Comparison of ENCODE assay signal across 1 cellular context in the genomic region with DNA sequence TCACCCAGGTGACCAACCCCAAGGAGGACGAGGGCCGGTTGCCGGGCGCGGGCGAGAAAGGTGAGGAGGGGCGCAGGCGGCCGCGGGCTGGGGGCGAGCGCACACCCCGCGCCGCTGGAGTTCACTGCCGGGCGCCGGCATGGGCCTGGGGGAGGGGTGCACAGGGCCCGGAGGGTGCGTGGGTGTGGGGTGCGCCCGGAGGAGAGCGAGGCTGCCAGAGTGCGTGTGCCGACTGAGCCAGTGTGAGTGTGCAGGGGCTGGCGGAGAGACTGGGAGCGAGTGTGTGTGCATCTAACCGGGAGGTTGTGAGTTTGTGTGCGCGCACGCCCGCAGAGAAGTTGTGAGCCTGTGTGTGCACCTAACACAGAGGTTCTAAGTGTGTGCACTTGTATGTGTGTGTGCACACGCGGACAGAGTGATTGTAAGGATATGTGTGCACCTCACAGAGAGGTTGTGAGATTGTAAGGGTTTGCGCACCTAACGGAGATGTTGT.
TF ChIP-seq lines count a peak whose summit lies in the region.

No MANE protein-coding gene starts in this region.

TF ChIP-seq in HepG2, 621 proteins besides CTCF, POLR2A, EP300 and RAD21 (continued from another document and continues in another):
- TF ChIP-seq, protein P1, sequence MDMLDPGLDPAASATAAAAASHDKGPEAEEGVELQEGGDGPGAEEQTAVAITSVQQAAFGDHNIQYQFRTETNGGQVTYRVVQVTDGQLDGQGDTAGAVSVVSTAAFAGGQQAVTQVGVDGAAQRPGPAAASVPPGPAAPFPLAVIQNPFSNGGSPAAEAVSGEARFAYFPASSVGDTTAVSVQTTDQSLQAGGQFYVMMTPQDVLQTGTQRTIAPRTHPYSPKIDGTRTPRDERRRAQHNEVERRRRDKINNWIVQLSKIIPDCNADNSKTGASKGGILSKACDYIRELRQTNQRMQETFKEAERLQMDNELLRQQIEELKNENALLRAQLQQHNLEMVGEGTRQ (IDR thresholded peaks at IDR 0.05; ENCODE audit: low read depth, low read length): no peak
- TF ChIP-seq, protein P1 (CRISPR knock-in tag; IDR thresholded peaks at IDR 0.05; ENCODE audit: borderline replicate concordance): no peak
- TF ChIP-seq CREM (IDR thresholded peaks at IDR 0.05) (no peak), CREM (CRISPR knock-in tag; IDR thresholded peaks at IDR 0.05) (no peak), KDM5A (IDR thresholded peaks at IDR 0.05; ENCODE audit: borderline replicate concordance, low read length) (no peak; the same call in 1 of the 2 replicates), NCOA2 (CRISPR knock-in tag; IDR thresholded peaks at IDR 0.05) (no peak), PRPF4 (IDR thresholded peaks at IDR 0.05; ENCODE audit: low read depth, low read length, poor library complexity, severe bottlenecking) (no peak), RBAK (CRISPR knock-in tag; IDR thresholded peaks at IDR 0.05) (no peak), POLR2G (IDR thresholded peaks at IDR 0.05; ENCODE audit: low read depth, low read length) (no peak; the same call in 1 of the 2 replicates), JUN (CRISPR knock-in tag; IDR thresholded peaks at IDR 0.05) (no peak), KAT8 (CRISPR knock-in tag; IDR thresholded peaks at IDR 0.05) (no peak), HNRNPLL (IDR thresholded peaks at IDR 0.05; ENCODE audit: low read depth, low read length, poor library complexity, severe bottlenecking) (peak; percentile 56), MEIS1 (CRISPR knock-in tag; IDR thresholded peaks at IDR 0.05; ENCODE audit: borderline replicate concordance) (no peak), ZFX (CRISPR knock-in tag; IDR thresholded peaks at IDR 0.05; ENCODE audit: low read depth) (peak; percentile 42), ZNF33B (CRISPR knock-in tag; IDR thresholded peaks at IDR 0.05) (no peak), ZNF660 (CRISPR knock-in tag; IDR thresholded peaks at IDR 0.05; ENCODE audit: borderline replicate concordance, low read depth) (no peak), ZNF160 (CRISPR knock-in tag; IDR thresholded peaks at IDR 0.05) (no peak), ZNF431 (CRISPR knock-in tag; IDR thresholded peaks at IDR 0.05; ENCODE audit: borderline replicate concordance, low read depth) (no peak), ZFP62 (CRISPR knock-in tag; IDR thresholded peaks at IDR 0.05) (no peak), BORCS8-MEF2B (CRISPR knock-in tag; IDR thresholded peaks at IDR 0.05) (0 out of 2 replicates have a peak, but pooled peaks have one; percentile 49), ZNF230 (CRISPR knock-in tag; IDR thresholded peaks at IDR 0.05) (no peak), HNF4G (IDR thresholded peaks at IDR 0.05; ENCODE audit: borderline replicate concordance, low read depth, low read length) (no peak), HNF4G (CRISPR knock-in tag; IDR thresholded peaks at IDR 0.05; ENCODE audit: borderline replicate concordance, low read depth) (no peak), TSC22D2 (CRISPR knock-in tag; IDR thresholded peaks at IDR 0.05; ENCODE audit: borderline replicate concordance) (no peak), FOXK1 (CRISPR knock-in tag; IDR thresholded peaks at IDR 0.05; ENCODE audit: borderline replicate concordance, low read depth) (no peak), PHF5A (CRISPR knock-in tag; IDR thresholded peaks at IDR 0.05; ENCODE audit: low read depth, unreplicated experiment) (no peak), ZNF766 (CRISPR knock-in tag; IDR thresholded peaks at IDR 0.05; ENCODE audit: borderline replicate concordance) (no peak), SMARCC2 (IDR thresholded peaks at IDR 0.05) (no peak), ZNF44 (CRISPR knock-in tag; IDR thresholded peaks at IDR 0.05) (no peak; the same call in 1 of the 2 replicates)
- TF ChIP-seq, protein P2, sequence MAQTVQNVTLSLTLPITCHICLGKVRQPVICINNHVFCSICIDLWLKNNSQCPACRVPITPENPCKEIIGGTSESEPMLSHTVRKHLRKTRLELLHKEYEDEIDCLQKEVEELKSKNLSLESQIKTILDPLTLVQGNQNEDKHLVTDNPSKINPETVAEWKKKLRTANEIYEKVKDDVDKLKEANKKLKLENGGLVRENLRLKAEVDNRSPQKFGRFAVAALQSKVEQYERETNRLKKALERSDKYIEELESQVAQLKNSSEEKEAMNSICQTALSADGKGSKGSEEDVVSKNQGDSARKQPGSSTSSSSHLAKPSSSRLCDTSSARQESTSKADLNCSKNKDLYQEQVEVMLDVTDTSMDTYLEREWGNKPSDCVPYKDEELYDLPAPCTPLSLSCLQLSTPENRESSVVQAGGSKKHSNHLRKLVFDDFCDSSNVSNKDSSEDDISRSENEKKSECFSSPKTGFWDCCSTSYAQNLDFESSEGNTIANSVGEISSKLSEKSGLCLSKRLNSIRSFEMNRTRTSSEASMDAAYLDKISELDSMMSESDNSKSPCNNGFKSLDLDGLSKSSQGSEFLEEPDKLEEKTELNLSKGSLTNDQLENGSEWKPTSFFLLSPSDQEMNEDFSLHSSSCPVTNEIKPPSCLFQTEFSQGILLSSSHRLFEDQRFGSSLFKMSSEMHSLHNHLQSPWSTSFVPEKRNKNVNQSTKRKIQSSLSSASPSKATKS (CRISPR knock-in tag; IDR thresholded peaks at IDR 0.05): no peak
- TF ChIP-seq, protein P3, sequence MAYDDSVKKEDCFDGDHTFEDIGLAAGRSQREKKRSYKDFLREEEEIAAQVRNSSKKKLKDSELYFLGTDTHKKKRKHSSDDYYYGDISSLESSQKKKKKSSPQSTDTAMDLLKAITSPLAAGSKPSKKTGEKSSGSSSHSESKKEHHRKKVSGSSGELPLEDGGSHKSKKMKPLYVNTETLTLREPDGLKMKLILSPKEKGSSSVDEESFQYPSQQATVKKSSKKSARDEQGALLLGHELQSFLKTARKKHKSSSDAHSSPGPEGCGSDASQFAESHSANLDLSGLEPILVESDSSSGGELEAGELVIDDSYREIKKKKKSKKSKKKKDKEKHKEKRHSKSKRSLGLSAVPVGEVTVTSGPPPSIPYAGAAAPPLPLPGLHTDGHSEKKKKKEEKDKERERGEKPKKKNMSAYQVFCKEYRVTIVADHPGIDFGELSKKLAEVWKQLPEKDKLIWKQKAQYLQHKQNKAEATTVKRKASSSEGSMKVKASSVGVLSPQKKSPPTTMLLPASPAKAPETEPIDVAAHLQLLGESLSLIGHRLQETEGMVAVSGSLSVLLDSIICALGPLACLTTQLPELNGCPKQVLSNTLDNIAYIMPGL (CRISPR knock-in tag; IDR thresholded peaks at IDR 0.05; ENCODE audit: borderline replicate concordance in 1 of 2, low read depth in 1 of 2): peak; percentile 12 to 14; a peak in 2 of 4 replicates
- TF ChIP-seq, protein P4, sequence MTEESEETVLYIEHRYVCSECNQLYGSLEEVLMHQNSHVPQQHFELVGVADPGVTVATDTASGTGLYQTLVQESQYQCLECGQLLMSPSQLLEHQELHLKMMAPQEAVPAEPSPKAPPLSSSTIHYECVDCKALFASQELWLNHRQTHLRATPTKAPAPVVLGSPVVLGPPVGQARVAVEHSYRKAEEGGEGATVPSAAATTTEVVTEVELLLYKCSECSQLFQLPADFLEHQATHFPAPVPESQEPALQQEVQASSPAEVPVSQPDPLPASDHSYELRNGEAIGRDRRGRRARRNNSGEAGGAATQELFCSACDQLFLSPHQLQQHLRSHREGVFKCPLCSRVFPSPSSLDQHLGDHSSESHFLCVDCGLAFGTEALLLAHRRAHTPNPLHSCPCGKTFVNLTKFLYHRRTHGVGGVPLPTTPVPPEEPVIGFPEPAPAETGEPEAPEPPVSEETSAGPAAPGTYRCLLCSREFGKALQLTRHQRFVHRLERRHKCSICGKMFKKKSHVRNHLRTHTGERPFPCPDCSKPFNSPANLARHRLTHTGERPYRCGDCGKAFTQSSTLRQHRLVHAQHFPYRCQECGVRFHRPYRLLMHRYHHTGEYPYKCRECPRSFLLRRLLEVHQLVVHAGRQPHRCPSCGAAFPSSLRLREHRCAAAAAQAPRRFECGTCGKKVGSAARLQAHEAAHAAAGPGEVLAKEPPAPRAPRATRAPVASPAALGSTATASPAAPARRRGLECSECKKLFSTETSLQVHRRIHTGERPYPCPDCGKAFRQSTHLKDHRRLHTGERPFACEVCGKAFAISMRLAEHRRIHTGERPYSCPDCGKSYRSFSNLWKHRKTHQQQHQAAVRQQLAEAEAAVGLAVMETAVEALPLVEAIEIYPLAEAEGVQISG (CRISPR knock-in tag; IDR thresholded peaks at IDR 0.05): 0 out of 2 replicates have a peak, but pooled peaks have one; percentile 26
- TF ChIP-seq, protein P5, sequence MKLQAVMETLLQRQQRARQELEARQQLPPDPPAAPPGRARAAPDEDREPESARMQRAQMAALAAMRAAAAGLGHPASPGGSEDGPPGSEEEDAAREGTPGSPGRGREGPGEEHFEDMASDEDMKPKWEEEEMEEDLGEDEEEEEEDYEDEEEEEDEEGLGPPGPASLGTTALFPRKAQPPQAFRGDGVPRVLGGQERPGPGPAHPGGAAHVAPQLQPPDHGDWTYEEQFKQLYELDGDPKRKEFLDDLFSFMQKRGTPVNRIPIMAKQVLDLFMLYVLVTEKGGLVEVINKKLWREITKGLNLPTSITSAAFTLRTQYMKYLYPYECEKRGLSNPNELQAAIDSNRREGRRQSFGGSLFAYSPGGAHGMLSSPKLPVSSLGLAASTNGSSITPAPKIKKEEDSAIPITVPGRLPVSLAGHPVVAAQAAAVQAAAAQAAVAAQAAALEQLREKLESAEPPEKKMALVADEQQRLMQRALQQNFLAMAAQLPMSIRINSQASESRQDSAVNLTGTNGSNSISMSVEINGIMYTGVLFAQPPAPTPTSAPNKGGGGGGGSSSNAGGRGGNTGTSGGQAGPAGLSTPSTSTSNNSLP (IDR thresholded peaks at IDR 0.05; ENCODE audit: low read depth, low read length): no peak
- TF ChIP-seq, protein P6, sequence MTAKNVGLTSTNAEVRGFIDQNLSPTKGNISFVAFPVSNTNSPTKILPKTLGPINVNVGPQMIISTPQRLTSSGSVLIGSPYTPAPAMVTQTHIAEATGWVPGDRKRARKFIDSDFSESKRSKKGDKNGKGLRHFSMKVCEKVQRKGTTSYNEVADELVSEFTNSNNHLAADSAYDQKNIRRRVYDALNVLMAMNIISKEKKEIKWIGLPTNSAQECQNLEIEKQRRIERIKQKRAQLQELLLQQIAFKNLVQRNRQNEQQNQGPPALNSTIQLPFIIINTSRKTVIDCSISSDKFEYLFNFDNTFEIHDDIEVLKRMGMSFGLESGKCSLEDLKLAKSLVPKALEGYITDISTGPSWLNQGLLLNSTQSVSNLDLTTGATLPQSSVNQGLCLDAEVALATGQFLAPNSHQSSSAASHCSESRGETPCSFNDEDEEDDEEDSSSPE (CRISPR knock-in tag; IDR thresholded peaks at IDR 0.05): no peak
- TF ChIP-seq, protein P7, sequence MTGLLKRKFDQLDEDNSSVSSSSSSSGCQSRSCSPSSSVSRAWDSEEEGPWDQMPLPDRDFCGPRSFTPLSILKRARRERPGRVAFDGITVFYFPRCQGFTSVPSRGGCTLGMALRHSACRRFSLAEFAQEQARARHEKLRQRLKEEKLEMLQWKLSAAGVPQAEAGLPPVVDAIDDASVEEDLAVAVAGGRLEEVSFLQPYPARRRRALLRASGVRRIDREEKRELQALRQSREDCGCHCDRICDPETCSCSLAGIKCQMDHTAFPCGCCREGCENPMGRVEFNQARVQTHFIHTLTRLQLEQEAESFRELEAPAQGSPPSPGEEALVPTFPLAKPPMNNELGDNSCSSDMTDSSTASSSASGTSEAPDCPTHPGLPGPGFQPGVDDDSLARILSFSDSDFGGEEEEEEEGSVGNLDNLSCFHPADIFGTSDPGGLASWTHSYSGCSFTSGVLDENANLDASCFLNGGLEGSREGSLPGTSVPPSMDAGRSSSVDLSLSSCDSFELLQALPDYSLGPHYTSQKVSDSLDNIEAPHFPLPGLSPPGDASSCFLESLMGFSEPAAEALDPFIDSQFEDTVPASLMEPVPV (CRISPR knock-in tag; IDR thresholded peaks at IDR 0.05): no peak
- TF ChIP-seq, protein P8, sequence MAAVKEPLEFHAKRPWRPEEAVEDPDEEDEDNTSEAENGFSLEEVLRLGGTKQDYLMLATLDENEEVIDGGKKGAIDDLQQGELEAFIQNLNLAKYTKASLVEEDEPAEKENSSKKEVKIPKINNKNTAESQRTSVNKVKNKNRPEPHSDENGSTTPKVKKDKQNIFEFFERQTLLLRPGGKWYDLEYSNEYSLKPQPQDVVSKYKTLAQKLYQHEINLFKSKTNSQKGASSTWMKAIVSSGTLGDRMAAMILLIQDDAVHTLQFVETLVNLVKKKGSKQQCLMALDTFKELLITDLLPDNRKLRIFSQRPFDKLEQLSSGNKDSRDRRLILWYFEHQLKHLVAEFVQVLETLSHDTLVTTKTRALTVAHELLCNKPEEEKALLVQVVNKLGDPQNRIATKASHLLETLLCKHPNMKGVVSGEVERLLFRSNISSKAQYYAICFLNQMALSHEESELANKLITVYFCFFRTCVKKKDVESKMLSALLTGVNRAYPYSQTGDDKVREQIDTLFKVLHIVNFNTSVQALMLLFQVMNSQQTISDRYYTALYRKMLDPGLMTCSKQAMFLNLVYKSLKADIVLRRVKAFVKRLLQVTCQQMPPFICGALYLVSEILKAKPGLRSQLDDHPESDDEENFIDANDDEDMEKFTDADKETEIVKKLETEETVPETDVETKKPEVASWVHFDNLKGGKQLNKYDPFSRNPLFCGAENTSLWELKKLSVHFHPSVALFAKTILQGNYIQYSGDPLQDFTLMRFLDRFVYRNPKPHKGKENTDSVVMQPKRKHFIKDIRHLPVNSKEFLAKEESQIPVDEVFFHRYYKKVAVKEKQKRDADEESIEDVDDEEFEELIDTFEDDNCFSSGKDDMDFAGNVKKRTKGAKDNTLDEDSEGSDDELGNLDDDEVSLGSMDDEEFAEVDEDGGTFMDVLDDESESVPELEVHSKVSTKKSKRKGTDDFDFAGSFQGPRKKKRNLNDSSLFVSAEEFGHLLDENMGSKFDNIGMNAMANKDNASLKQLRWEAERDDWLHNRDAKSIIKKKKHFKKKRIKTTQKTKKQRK (IDR thresholded peaks at IDR 0.05; ENCODE audit: low read length): no peak
- TF ChIP-seq, protein P9, sequence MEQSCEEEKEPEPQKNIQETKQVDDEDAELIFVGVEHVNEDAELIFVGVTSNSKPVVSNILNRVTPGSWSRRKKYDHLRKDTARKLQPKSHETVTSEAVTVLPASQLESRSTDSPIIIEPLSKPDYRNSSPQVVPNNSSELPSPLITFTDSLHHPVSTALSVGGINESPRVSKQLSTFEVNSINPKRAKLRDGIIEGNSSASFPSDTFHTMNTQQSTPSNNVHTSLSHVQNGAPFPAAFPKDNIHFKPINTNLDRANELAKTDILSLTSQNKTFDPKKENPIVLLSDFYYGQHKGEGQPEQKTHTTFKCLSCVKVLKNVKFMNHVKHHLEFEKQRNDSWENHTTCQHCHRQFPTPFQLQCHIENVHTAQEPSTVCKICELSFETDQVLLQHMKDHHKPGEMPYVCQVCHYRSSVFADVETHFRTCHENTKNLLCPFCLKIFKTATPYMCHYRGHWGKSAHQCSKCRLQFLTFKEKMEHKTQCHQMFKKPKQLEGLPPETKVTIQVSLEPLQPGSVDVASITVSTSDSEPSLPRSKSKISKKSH (CRISPR knock-in tag; IDR thresholded peaks at IDR 0.05; ENCODE audit: borderline replicate concordance): 0 out of 2 replicates have a peak, but pooled peaks have one; percentile 21
